21 cellular contexts compared by ENCODE assay signal in genomic region chr17:57178839-57179238, GRCh38.
A peak's percentile ranks its signal among the peaks of the same experiment; 100 is the strongest.
DNase-seq lines count a peak whose midpoint lies in the region; ATAC-seq and TF ChIP-seq lines count a peak whose summit lies in the region.
"Had no signal": no experiment of that assay in that cellular context is flagged by ENCODE, and none has a peak within 500 bp of the region (broad histone marks: within the 10 kb centered on the region; RNA-seq: fewer than 3 reads in every experiment).

No MANE protein-coding gene starts in this region.

- no peaks in the 10 kb centered on the region for H3K36me3 Mint-ChIP-seq in activated CD4-positive, alpha-beta T cell treated with anti-CD3 and anti-CD28 coated beads, Interleukin-2, amount 10 ng/mL, durations not matched to agents 24 days and 14 days (ENCODE audit: low read depth)
- H3K36me3 Mint-ChIP-seq in activated CD8-positive, alpha-beta T cell treated with anti-CD3 and anti-CD28 coated beads for 36 hours (ENCODE audit: low read depth), result no peaks in the 10 kb centered on the region
- no peaks in the 10 kb centered on the region for H3K36me3 Mint-ChIP-seq in activated CD8-positive, alpha-beta T cell treated with anti-CD3 and anti-CD28 coated beads, Interleukin-2, amount 10 ng/mL, durations not matched to agents 7 days and 5 days (ENCODE audit: low read depth)
- H3K36me3 Mint-ChIP-seq: CD14-positive monocyte; CD8-positive, alpha-beta memory T cell had no signal

- CTCF ChIA-PET in activated CD8-positive, alpha-beta T cell treated with anti-CD3 and anti-CD28 coated beads for 36 hours (lab: Charles Lee), result no interaction called here
- CTCF ChIA-PET in activated CD8-positive, alpha-beta T cell treated with anti-CD3 and anti-CD28 coated beads, Interleukin-2, amount 10 ng/mL, durations not matched to agents 7 days and 5 days (lab: Charles Lee), result no interaction called here

- POLR2A ChIA-PET in activated CD8-positive, alpha-beta T cell treated with anti-CD3 and anti-CD28 coated beads for 36 hours (lab: Charles Lee), result no interaction called here
- POLR2A ChIA-PET in activated CD8-positive, alpha-beta T cell treated with anti-CD3 and anti-CD28 coated beads, Interleukin-2, amount 10 ng/mL, durations not matched to agents 7 days and 5 days (lab: Charles Lee), result no interaction called here

- no peak overlapping the region for H3K27ac Mint-ChIP-seq in activated CD4-positive, alpha-beta T cell treated with anti-CD3 and anti-CD28 coated beads, Interleukin-2, amount 10 ng/mL, durations not matched to agents 24 days and 14 days
- H3K27ac Mint-ChIP-seq in activated CD8-positive, alpha-beta T cell treated with anti-CD3 and anti-CD28 coated beads for 36 hours, result no peak overlapping the region
- no peak overlapping the region for H3K27ac Mint-ChIP-seq in activated CD8-positive, alpha-beta T cell treated with anti-CD3 and anti-CD28 coated beads, Interleukin-2, amount 10 ng/mL, durations not matched to agents 7 days and 5 days
- H3K27ac Mint-ChIP-seq: CD14-positive monocyte; CD4-positive, alpha-beta T cell; CD8-positive, alpha-beta memory T cell; GM23338; H9 had no signal

- DNase-seq in activated CD4-positive, alpha-beta T cell treated with anti-CD3 and anti-CD28 coated beads for 48 hours, result peak; percentile 17
- DNase-seq in activated CD4-positive, alpha-beta T cell treated with anti-CD3 and anti-CD28 coated beads, Interleukin-2, amount 10 ng/mL, durations not matched to agents 24 days and 14 days, result no peak
- DNase-seq in activated CD8-positive, alpha-beta T cell treated with anti-CD3 and anti-CD28 coated beads for 36 hours, result peak; percentile 12
- DNase-seq in activated CD8-positive, alpha-beta T cell treated with anti-CD3 and anti-CD28 coated beads, Interleukin-2, amount 10 ng/mL, durations not matched to agents 7 days and 5 days, result no peak
- DNase-seq in stimulated activated CD4-positive, alpha-beta T cell treated with anti-CD3 and anti-CD28 coated beads, Interleukin-1b, Interleukin-23, amount 100 ng/mL, for 48 hours, result peak; percentile 4
- DNase-seq in stimulated activated CD4-positive, alpha-beta T cell treated with anti-CD3 and anti-CD28 coated beads, Interleukin-4, amount 100 ng/mL, for 1 hour, result no peak
- DNase-seq in activated CD8-positive, alpha-beta memory T cell treated with anti-CD3 and anti-CD28 coated beads, Interleukin-2, amount 50 U/mL, for 4 hours, result no peak
- DNase-seq: 8988T; ACHN; AML-193; BE2C; CD4-positive, alpha-beta T cell; CD8-positive, alpha-beta memory T cell; DMS 273 treated with DMSO at 0.1 percent for 48 hours; DMS79; GF-D8; H9 had no signal

- H3K4me3 Mint-ChIP-seq in activated CD4-positive, alpha-beta T cell treated with anti-CD3 and anti-CD28 coated beads, Interleukin-2, amount 10 ng/mL, durations not matched to agents 24 days and 14 days, result no peak overlapping the region
- no peak overlapping the region for H3K4me3 Mint-ChIP-seq in activated CD8-positive, alpha-beta T cell treated with anti-CD3 and anti-CD28 coated beads for 36 hours
- H3K4me3 Mint-ChIP-seq in activated CD8-positive, alpha-beta T cell treated with anti-CD3 and anti-CD28 coated beads, Interleukin-2, amount 10 ng/mL, durations not matched to agents 7 days and 5 days, result no peak overlapping the region
- H3K4me3 Mint-ChIP-seq: CD14-positive monocyte; CD4-positive, alpha-beta T cell; CD8-positive, alpha-beta memory T cell; GM23338; H9 had no signal

- no peaks in the 10 kb centered on the region for H3K9me3 Mint-ChIP-seq in activated CD4-positive, alpha-beta T cell treated with anti-CD3 and anti-CD28 coated beads, Interleukin-2, amount 10 ng/mL, durations not matched to agents 24 days and 14 days
- no peaks in the 10 kb centered on the region for H3K9me3 Mint-ChIP-seq in activated CD8-positive, alpha-beta T cell treated with anti-CD3 and anti-CD28 coated beads for 36 hours
- H3K9me3 Mint-ChIP-seq in activated CD8-positive, alpha-beta T cell treated with anti-CD3 and anti-CD28 coated beads, Interleukin-2, amount 10 ng/mL, durations not matched to agents 7 days and 5 days (ENCODE audit: insufficient read depth), result no peaks in the 10 kb centered on the region
- H3K9me3 Mint-ChIP-seq: CD4-positive, alpha-beta T cell; CD8-positive, alpha-beta memory T cell; GM23338; H9 had no signal

- intact Hi-C loops in activated CD4-positive, alpha-beta T cell treated with anti-CD3 and anti-CD28 coated beads, Interleukin-2, amount 10 ng/mL, durations not matched to agents 24 days and 14 days (cut with micrococcal nuclease), result no loop called here
- intact Hi-C loops in activated CD8-positive, alpha-beta T cell treated with anti-CD3 and anti-CD28 coated beads for 36 hours (cut with micrococcal nuclease), result no loop called here

- no peaks in the 10 kb centered on the region for H3K4me1 Mint-ChIP-seq in activated CD4-positive, alpha-beta T cell treated with anti-CD3 and anti-CD28 coated beads, Interleukin-2, amount 10 ng/mL, durations not matched to agents 24 days and 14 days
- no peaks in the 10 kb centered on the region for H3K4me1 Mint-ChIP-seq in activated CD8-positive, alpha-beta T cell treated with anti-CD3 and anti-CD28 coated beads for 36 hours (ENCODE audit: low read depth)
- no peaks in the 10 kb centered on the region for H3K4me1 Mint-ChIP-seq in activated CD8-positive, alpha-beta T cell treated with anti-CD3 and anti-CD28 coated beads, Interleukin-2, amount 10 ng/mL, durations not matched to agents 7 days and 5 days (ENCODE audit: low read depth)
- H3K4me1 Mint-ChIP-seq: CD8-positive, alpha-beta memory T cell; GM23338; H9 had no signal

- no peak for ATAC-seq in activated CD8-positive, alpha-beta T cell treated with anti-CD3 and anti-CD28 coated beads for 36 hours
- no peak for ATAC-seq in activated CD8-positive, alpha-beta T cell treated with anti-CD3 and anti-CD28 coated beads, Interleukin-2, amount 10 ng/mL, durations not matched to agents 7 days and 5 days
- ATAC-seq: A549, GM23338, HCT116 had no signal

- peaks cover 26% of the 10 kb centered on the region for H3K27me3 Mint-ChIP-seq in activated CD4-positive, alpha-beta T cell treated with anti-CD3 and anti-CD28 coated beads, Interleukin-2, amount 10 ng/mL, durations not matched to agents 24 days and 14 days
- H3K27me3 Mint-ChIP-seq in activated CD8-positive, alpha-beta T cell treated with anti-CD3 and anti-CD28 coated beads for 36 hours, result peaks cover 12% of the 10 kb centered on the region
- H3K27me3 Mint-ChIP-seq in activated CD8-positive, alpha-beta T cell treated with anti-CD3 and anti-CD28 coated beads, Interleukin-2, amount 10 ng/mL, durations not matched to agents 7 days and 5 days (ENCODE audit: low read depth), result peaks cover 13% of the 10 kb centered on the region
- H3K27me3 Mint-ChIP-seq: CD4-positive, alpha-beta T cell had no signal

- no peak for TF ChIP-seq CTCF in activated CD8-positive, alpha-beta T cell treated with anti-CD3 and anti-CD28 coated beads for 36 hours (IDR thresholded peaks at IDR 0.05)

Comparison
In these comparisons a context has a peak if more than half of its experiments do, and no peak if none do; other contexts are left out.
1. DNase-seq: peak in activated CD4-positive, alpha-beta T cell treated with anti-CD3 and anti-CD28 coated beads for 48 hours (single experiment), activated CD8-positive, alpha-beta T cell treated with anti-CD3 and anti-CD28 coated beads for 36 hours (single experiment) and stimulated activated CD4-positive, alpha-beta T cell treated with anti-CD3 and anti-CD28 coated beads, Interleukin-1b, Interleukin-23, amount 100 ng/mL, for 48 hours (single experiment); none in activated CD4-positive, alpha-beta T cell treated with anti-CD3 and anti-CD28 coated beads, Interleukin-2, amount 10 ng/mL, durations not matched to agents 24 days and 14 days (single experiment), activated CD8-positive, alpha-beta T cell treated with anti-CD3 and anti-CD28 coated beads, Interleukin-2, amount 10 ng/mL, durations not matched to agents 7 days and 5 days (single experiment), stimulated activated CD4-positive, alpha-beta T cell treated with anti-CD3 and anti-CD28 coated beads, Interleukin-4, amount 100 ng/mL, for 1 hour (single experiment) and activated CD8-positive, alpha-beta memory T cell treated with anti-CD3 and anti-CD28 coated beads, Interleukin-2, amount 50 U/mL, for 4 hours (single experiment).